22 cellular contexts compared by ENCODE assay signal in genomic region chr2:19736191-19736831, GRCh38.
A peak's percentile ranks its signal among the peaks of the same experiment; 100 is the strongest.
DNase-seq lines count a peak whose midpoint lies in the region; ATAC-seq, FAIRE-seq and TF ChIP-seq lines count a peak whose summit lies in the region.
"Had no signal": no experiment of that assay in that cellular context is flagged by ENCODE, and none has a peak within 500 bp of the region (broad histone marks: within the 10 kb centered on the region; RNA-seq: fewer than 3 reads in every experiment).

No MANE protein-coding gene starts in this region.

- H3K9me2 ChIP-seq in PC-9 (ENCODE audit: insufficient read depth), result no peaks in the 10 kb centered on the region

- TF ChIP-seq CTCF in IMR-90 (conservative IDR thresholded peaks at IDR 0.05; ENCODE audit: low read depth, low read length) (no peak), foreskin fibroblast (IDR thresholded peaks at IDR 0.05; ENCODE audit: low read depth, low read length) (no peak), CD14-positive monocyte (IDR thresholded peaks at IDR 0.05) (no peak), glutamatergic neuron (IDR thresholded peaks at IDR 0.05; ENCODE audit: partially characterized antibody, unreplicated experiment) (no peak), PC-9 (conservative IDR thresholded peaks at IDR 0.05) (no peak)

- POLR2A ChIA-PET in IMR-90 (lab: Charles Lee; ENCODE audit: unreplicated experiment) (no interaction called here), PC-9 (lab: Charles Lee; ENCODE audit: unreplicated experiment) (interaction anchor here (0.7 kb wide), 1 partner anchor 39 kb away, joined by 5 read pairs; no protein-coding TSS in a partner anchor)

- FAIRE-seq in urothelium cell line (lab: Jason Lieb, UNC), result no peak
- FAIRE-seq: GM12891 had no signal

- H3K18ac ChIP-seq in IMR-90 (ENCODE audit: low read depth, low read length), result no peak overlapping the region; the same call in 1 of the 2 replicates

- CTCF ChIA-PET in IMR-90 (lab: Yijun Ruan, JAX), result interaction anchor here (0.6 kb wide), 1 partner anchor 35 kb away, joined by 3 read pairs; no protein-coding TSS in a partner anchor
- CTCF ChIA-PET in PC-9 (lab: Charles Lee), result no interaction called here

- intact Hi-C loops in IMR-90 (cut with micrococcal nuclease), result no loop called here
- intact Hi-C loops in posterior vena cava (cut with DNase I), result loop anchor here in 1 of 2 donors (10.0 kb wide), 1 partner anchor 68 kb away; no protein-coding TSS in a partner anchor
- intact Hi-C loops in CD14-positive monocyte (cut with micrococcal nuclease), result no loop called here
- intact Hi-C loops in PC-9 (cut with micrococcal nuclease; ENCODE audit: unreplicated experiment), result no loop called here

- peak; percentile 68 for DNase-seq in IMR-90
- DNase-seq in brain pericyte (ENCODE audit: low read depth, low spot score), result peak; percentile 58
- peak; percentile 28 to 74 for DNase-seq in foreskin fibroblast
- DNase-seq in posterior vena cava (ENCODE audit: low spot score), result peak; percentile 83
- DNase-seq in urothelium cell line (ENCODE audit: low spot score), result no peak
- no peak for DNase-seq in CD14-positive monocyte (ENCODE audit: low spot score)
- DNase-seq in glutamatergic neuron, result no peak
- DNase-seq in PC-9, result no peak
- DNase-seq: CD8-positive, alpha-beta T cell; GM23248; Karpas-422; NCI-H1048; NCI-H1436; NCI-H2081 treated with DMSO at 0.1 percent for 48 hours; NCI-H510A; NCI-H748 treated with DMSO at 0.1 percent for 48 hours; OCI-M1 had no signal

- no peak overlapping the region for H3K4me3 Mint-ChIP-seq in CD14-positive monocyte
- no peak overlapping the region for H3K4me3 Mint-ChIP-seq in glutamatergic neuron (ENCODE audit: unreplicated experiment)
- H3K4me3 Mint-ChIP-seq: CD8-positive, alpha-beta T cell; IgD-negative memory B cell had no signal

- no peak overlapping the region for H3K23ac ChIP-seq in IMR-90 (ENCODE audit: low read depth, low read length)

- peak overlapping the region; percentile 49; the same call in 1 of the 2 replicates for H3K14ac ChIP-seq in IMR-90 (replicated peaks; ENCODE audit: low read depth, low read length)

- H3K4me1 ChIP-seq in IMR-90 (ENCODE audit: control insufficient read depth, insufficient read depth, low read length) (peaks cover 36% of the 10 kb centered on the region), PC-9 (replicated peaks; ENCODE audit: insufficient read depth) (no peaks in the 10 kb centered on the region)
- H3K4me1 ChIP-seq: BLaER1, HAP-1 had no signal

- BruUV-seq in IMR-90 (replicated peaks; lab: Mats Ljungman, UMichigan), result no TSS peak
- no TSS peak for BruUV-seq in PC-9 (replicated peaks; lab: Mats Ljungman, UMichigan)

- no peak overlapping the region for H2AK9ac ChIP-seq in IMR-90 (replicated peaks; ENCODE audit: low read depth, low read length, poor library complexity)

- no peak overlapping the region for H4K8ac ChIP-seq in IMR-90 (ENCODE audit: low read depth in 2 of 2, low read length in 2 of 2)

- H3K79me2 ChIP-seq in PC-9 (ENCODE audit: low read depth), result no peaks in the 10 kb centered on the region

- no peak for TF ChIP-seq RAD21 in IMR-90 (IDR thresholded peaks at IDR 0.05; ENCODE audit: low read length)

- H3K27me3 ChIP-seq in IMR-90 (ENCODE audit: control insufficient read depth, insufficient read depth, low read length), result no peaks in the 10 kb centered on the region
- no peaks in the 10 kb centered on the region for H3K27me3 ChIP-seq in PC-9 (ENCODE audit: insufficient read depth, low read depth)
- H3K27me3 ChIP-seq: BLaER1 had no signal

- H3K27ac ChIP-seq in IMR-90 (ENCODE audit: insufficient read depth, low read length) (no peak overlapping the region; the same call in 1 of the 2 replicates), PC-9 (no peak overlapping the region)
- H3K27ac ChIP-seq: BLaER1, GM23248, HL-60 had no signal

- H3K9me1 ChIP-seq in IMR-90 (ENCODE audit: insufficient read depth, low read length), result peaks cover 30% of the 10 kb centered on the region

- no peak overlapping the region for H3K4me2 ChIP-seq in IMR-90 (ENCODE audit: low read depth, low read length)
- no peak overlapping the region for H3K4me2 ChIP-seq in PC-9
- H3K4me2 ChIP-seq: BLaER1 had no signal

- no peak overlapping the region for H2BK5ac ChIP-seq in IMR-90 (ENCODE audit: low read depth, low read length, poor library complexity, severe bottlenecking)

- no peak for TF ChIP-seq POLR2A in IMR-90 (IDR thresholded peaks at IDR 0.05; ENCODE audit: low read depth, low read length)

- peaks cover 0 to 6% (median 0%) of the 10 kb centered on the region in 7 donors for H3K9me3 Mint-ChIP-seq in CD14-positive monocyte
- H3K9me3 Mint-ChIP-seq in glutamatergic neuron (ENCODE audit: unreplicated experiment), result peaks cover 2% of the 10 kb centered on the region
- H3K9me3 Mint-ChIP-seq: CD8-positive, alpha-beta T cell had no signal

- no peaks in the 10 kb centered on the region for H3K36me3 ChIP-seq in IMR-90 (ENCODE audit: control insufficient read depth, insufficient read depth, low read length)
- no peaks in the 10 kb centered on the region for H3K36me3 ChIP-seq in PC-9 (ENCODE audit: low read depth)
- H3K36me3 ChIP-seq: BLaER1, HAP-1 had no signal

- H3F3A ChIP-seq in PC-9 (ENCODE audit: insufficient read depth, low read depth), result no peaks in the 10 kb centered on the region

- peak overlapping the region; percentile 14 for H4K91ac ChIP-seq in IMR-90 (ENCODE audit: insufficient read depth, low read depth, low read length)

- dilution Hi-C loops in IMR-90 (cut with HindIII; ENCODE audit: low sequenced_read_pairs, unreplicated experiment), result no loop called here

- no peak overlapping the region for H3K27ac Mint-ChIP-seq in CD14-positive monocyte
- H3K27ac Mint-ChIP-seq in glutamatergic neuron (ENCODE audit: unreplicated experiment), result no peak overlapping the region
- H3K27ac Mint-ChIP-seq: CD8-positive, alpha-beta T cell; IgD-negative memory B cell had no signal

- H3K4me3 ChIP-seq in IMR-90 (ENCODE audit: insufficient read depth, low read depth, low read length) (no peak overlapping the region), foreskin fibroblast (ENCODE audit: low read depth in 1 of 2, low read length in 2 of 2) (no peak overlapping the region), PC-9 (no peak overlapping the region)
- H3K4me3 ChIP-seq: BLaER1, GM23248, HAP-1 had no signal

- no peaks in the 10 kb centered on the region for H3K79me1 ChIP-seq in IMR-90 (ENCODE audit: low read depth in 1 of 2, low read length in 2 of 2)

- H3K9me3 ChIP-seq in IMR-90 (ENCODE audit: control insufficient read depth, insufficient read depth, low read length) (no peaks in the 10 kb centered on the region), PC-9 (ENCODE audit: insufficient read depth, low read depth) (no peaks in the 10 kb centered on the region)
- H3K9me3 ChIP-seq: BLaER1, HAP-1 had no signal

- WGBS in IMR-90 (ENCODE audit: extremely low coverage in 2 of 2, insufficient read length in 1 of 2), 2 experiments, result 70% methylated on average over 2 of the region's 10 CpGs; no CpG with 5 or more reads in 1 of the 2 experiments

- H3K27me3 Mint-ChIP-seq in CD14-positive monocyte (ENCODE audit: low read depth in 3 of 3), result peaks cover 2% of the 10 kb centered on the region in 3 donors
- peaks cover 3% of the 10 kb centered on the region for H3K27me3 Mint-ChIP-seq in glutamatergic neuron (ENCODE audit: unreplicated experiment)

- H3K4ac ChIP-seq in IMR-90 (ENCODE audit: low read depth, low read length), result peak overlapping the region; percentile 69

- in situ Hi-C loops in IMR-90 (cut with MboI; ENCODE audit: low sequenced_read_pairs), result no loop called here

- H2BK120ac ChIP-seq in IMR-90 (ENCODE audit: low read depth, low read length), result peak overlapping the region; percentile 17

- peak overlapping the region; percentile 33; the same call in 1 of the 3 replicates for H2BK15ac ChIP-seq in IMR-90 (ENCODE audit: low read depth, low read length)

- peak overlapping the region; percentile 69; the same call in 1 of the 2 replicates for H2BK20ac ChIP-seq in IMR-90 (ENCODE audit: low read depth, low read length)

- H2AK5ac ChIP-seq in IMR-90 (ENCODE audit: low read depth, low read length), result peak overlapping the region; percentile 42; the same call in 1 of the 2 replicates

- H4K5ac ChIP-seq in IMR-90 (ENCODE audit: low read depth, low read length), result no peak overlapping the region; the same call in 1 of the 2 replicates

- ATAC-seq in IMR-90 (ENCODE audit: low read depth), result 0 out of 2 replicates have a peak, but pooled peaks have one; percentile 15
- ATAC-seq: CD8-positive, alpha-beta T cell had no signal

- H4K20me1 ChIP-seq in IMR-90 (ENCODE audit: insufficient read depth, low read length), result no peaks in the 10 kb centered on the region
- H4K20me1 ChIP-seq in PC-9 (ENCODE audit: insufficient read depth), result no peaks in the 10 kb centered on the region
- H4K20me1 ChIP-seq: BLaER1 had no signal

- no peak overlapping the region for H3K56ac ChIP-seq in IMR-90 (ENCODE audit: extremely low read depth, insufficient read depth, low read length)

- H3K4me1 Mint-ChIP-seq in CD14-positive monocyte, result no peaks in the 10 kb centered on the region
- no peaks in the 10 kb centered on the region for H3K4me1 Mint-ChIP-seq in glutamatergic neuron (ENCODE audit: low read depth, unreplicated experiment)
- H3K4me1 Mint-ChIP-seq: IgD-negative memory B cell had no signal

- H3K36me3 Mint-ChIP-seq in CD14-positive monocyte, result no peaks in the 10 kb centered on the region
- H3K36me3 Mint-ChIP-seq in glutamatergic neuron (ENCODE audit: unreplicated experiment), result no peaks in the 10 kb centered on the region
- H3K36me3 Mint-ChIP-seq: CD8-positive, alpha-beta T cell; IgD-negative memory B cell had no signal

- H3K9ac ChIP-seq in IMR-90 (ENCODE audit: low read depth, low read length), result no peak overlapping the region
- H3K9ac ChIP-seq: BLaER1, GM23248 had no signal

- H2AFZ ChIP-seq in IMR-90 (replicated peaks; ENCODE audit: low read length, poor library complexity) (peak overlapping the region; percentile 59), PC-9 (no peak overlapping the region)
- H2AFZ ChIP-seq: GM23248 had no signal

TF ChIP-seq in IMR-90, 13 proteins besides CTCF, POLR2A, EP300 and RAD21:
- TF ChIP-seq SMC3 (IDR thresholded peaks at IDR 0.05; ENCODE audit: low read depth, low read length) (no peak), ELK1 (IDR thresholded peaks at IDR 0.05; ENCODE audit: borderline replicate concordance, low read depth, low read length) (no peak), MAZ (IDR thresholded peaks at IDR 0.05; ENCODE audit: borderline replicate concordance, low read depth, low read length) (no peak)

Comparison
In these comparisons a context has a peak if more than half of its experiments do, and no peak if none do; other contexts are left out.
1. DNase-seq: peak in IMR-90 (single experiment), brain pericyte (single experiment), foreskin fibroblast (2 of 2) and posterior vena cava (single experiment); none in urothelium cell line (single experiment), CD14-positive monocyte (single experiment), glutamatergic neuron (single experiment) and PC-9 (0 of 2).